Comparison of ENCODE assay signal across 1 cellular context in genomic region chr17:18141210-18141803, GRCh38.
TF ChIP-seq lines count a peak whose summit lies in the region.

No MANE protein-coding gene starts in this region.

TF ChIP-seq in HCT116, 20 proteins besides CTCF, POLR2A, EP300 and RAD21 (continued from another document):
- TF ChIP-seq TCF7L2 (IDR thresholded peaks at IDR 0.05; ENCODE audit: borderline replicate concordance, extremely low read depth, insufficient read depth, insufficient read length): no peak
- no peak for TF ChIP-seq EZH2 (IDR thresholded peaks at IDR 0.05)
